In genomic region chr11:13462928-13463778, GRCh38 we compare ENCODE assay signal across 8 cellular contexts. TPM values are rescaled to one million over a fixed set of nuclear protein-coding genes. Genes with fewer than 3 reads are reported as not detected.
DNase-seq lines count a peak whose midpoint lies in the region; ATAC-seq and TF ChIP-seq lines count a peak whose summit lies in the region.

TSS of gene BTBD10 (minus strand) at chr11:13463222. CDS start at chr11:13445124, 18,098 bp downstream.

- no peak within 1 kb of the TSS for H4K91ac ChIP-seq in H9 (ENCODE audit: insufficient read length, low read depth, low read length)

- no peak within 1 kb of the TSS for H4K8ac ChIP-seq in H9 (replicated peaks; ENCODE audit: insufficient read length, low read depth, low read length)

- no peak within 1 kb of the TSS for H3K56ac ChIP-seq in H9 (ENCODE audit: insufficient read length, low read depth, low read length)

- H3K4me1 ChIP-seq in ES-I3 (ENCODE audit: insufficient read depth, low read length) (peaks cover 4% of the 10 kb centered on the region; the same call in 1 of the 2 replicates), H9 (ENCODE audit: insufficient read depth, low read length) (no peaks in the 10 kb centered on the region; the same call in 1 of the 2 replicates)

- peak within 1 kb of the TSS; percentile 53 for H2AFZ ChIP-seq in H9 (ENCODE audit: low read length)

- peaks cover 20 to 23% of the 10 kb centered on the region in 2 experiments for H3K4me1 Mint-ChIP-seq in H9
- peaks cover 34 to 37% of the 10 kb centered on the region in 2 donors for H3K4me1 Mint-ChIP-seq in natural killer cell treated with Interleukin-12 subunit alpha and Interleukin-12 subunit beta and Interleukin-15 and Interleukin-18, amount 100 ng/mL, for 72 hours (ENCODE audit: low read depth in 2 of 2)

- DNase-seq in H9 (peak; percentile 92), M059J (ENCODE audit: low read depth) (peak; percentile 97), fibroblast of peridontal ligament (ENCODE audit: extremely low read depth) (peak; percentile 92)
- DNase-seq in activated T-helper 9 cell treated with anti-CD3 and anti-CD28 coated beads, Interleukin-2, amount 50 U/mL, for 16 hours (ENCODE audit: low read depth), result peak; percentile 88
- peak; percentile 94 for DNase-seq in natural killer cell treated with Interleukin-12 subunit alpha and Interleukin-12 subunit beta and Interleukin-15 and Interleukin-18, amount 100 ng/mL, for 72 hours (ENCODE audit: low spot score)
- DNase-seq in stimulated activated naive CD4-positive, alpha-beta T cell treated with Interleukin-2 at 50 U/mL for 16 hours (lab: John Stamatoyannopoulos, UW), result peak; percentile 87

- H2BK12ac ChIP-seq in H9 (ENCODE audit: insufficient read length, low read depth, low read length), result no peak within 1 kb of the TSS

- H3K36me3 ChIP-seq in ES-I3 (ENCODE audit: insufficient read depth, low read length), result no peaks in the 10 kb centered on the region

- no peaks in the 10 kb centered on the region for H3K9me3 Mint-ChIP-seq in H9
- no peaks in the 10 kb centered on the region for H3K9me3 Mint-ChIP-seq in natural killer cell treated with Interleukin-12 subunit alpha and Interleukin-12 subunit beta and Interleukin-15 and Interleukin-18, amount 100 ng/mL, for 72 hours

- H3K9me3 ChIP-seq in ES-I3 (ENCODE audit: control insufficient read depth, insufficient read depth, low read length) (no peaks in the 10 kb centered on the region), H9 (ENCODE audit: control insufficient read depth, low read depth, low read length) (no peaks in the 10 kb centered on the region)

- no peak within 1 kb of the TSS for H2AK5ac ChIP-seq in H9 (ENCODE audit: insufficient read length, low read length)

- H3K23ac ChIP-seq in H9 (ENCODE audit: insufficient read length, low read depth, low read length), result no peak within 1 kb of the TSS

- H2BK20ac ChIP-seq in H9 (ENCODE audit: low read depth, low read length, poor library complexity, severe bottlenecking), result no peak within 1 kb of the TSS

- no peaks in the 10 kb centered on the region; the same call in 1 of the 2 replicates for H3K79me2 ChIP-seq in H9 (ENCODE audit: insufficient read depth, low read length)

- peak; percentile 97 for TF ChIP-seq POLR2A in Raji (IDR thresholded peaks at IDR 0.05; ENCODE audit: insufficient read depth, low read depth, low read length)

- peaks cover 7% of the 10 kb centered on the region for H3K23me2 ChIP-seq in H9 (ENCODE audit: insufficient read length, low read depth, low read length, poor library complexity, severe bottlenecking)

- peak within 1 kb of the TSS; percentile 92 to 100 (median 98) for H3K27ac Mint-ChIP-seq in H9
- peak within 1 kb of the TSS; percentile 90 to 99 for H3K27ac Mint-ChIP-seq in natural killer cell treated with Interleukin-12 subunit alpha and Interleukin-12 subunit beta and Interleukin-15 and Interleukin-18, amount 100 ng/mL, for 72 hours

- peak within 1 kb of the TSS; percentile 63 for H3K4me2 ChIP-seq in H9 (ENCODE audit: insufficient read depth, insufficient read length, low read length)

- H2BK120ac ChIP-seq in H9 (ENCODE audit: low read depth, low read length, poor library complexity, severe bottlenecking), result no peak within 1 kb of the TSS

- H3K18ac ChIP-seq in H9 (ENCODE audit: insufficient read length, low read depth, low read length), result peak within 1 kb of the TSS; percentile 39

- H3K27ac ChIP-seq in H9 (ENCODE audit: insufficient read length, low read depth, low read length), result no peak within 1 kb of the TSS

- H3K14ac ChIP-seq in H9 (ENCODE audit: insufficient read depth, low read length), result peak within 1 kb of the TSS; percentile 52; the same call in 1 of the 2 replicates

- no peaks in the 10 kb centered on the region; the same call in 1 of the 2 replicates for H3K27me3 Mint-ChIP-seq in H9 (ENCODE audit: low read depth)
- H3K27me3 Mint-ChIP-seq in natural killer cell treated with Interleukin-12 subunit alpha and Interleukin-12 subunit beta and Interleukin-15 and Interleukin-18, amount 100 ng/mL, for 72 hours, result no peaks in the 10 kb centered on the region

- no peak within 1 kb of the TSS for H3K4ac ChIP-seq in H9 (ENCODE audit: low read depth, low read length)

- WGBS in H9 (ENCODE audit: extremely low coverage, insufficient read length, low lambda C conversion rate), result no CpG with 5 or more reads among the region's 69 CpGs

- H2BK5ac ChIP-seq in H9 (ENCODE audit: insufficient read length, low read length), result no peak within 1 kb of the TSS

- no peaks in the 10 kb centered on the region for H3K27me3 ChIP-seq in H9 (ENCODE audit: insufficient read depth, low read length)

- ATAC-seq in natural killer cell treated with Interleukin-12 subunit alpha and Interleukin-12 subunit beta and Interleukin-15 and Interleukin-18, amount 100 ng/mL, for 72 hours, result peak; percentile 99 to 100

- no peaks in the 10 kb centered on the region for H4K20me1 ChIP-seq in H9 (ENCODE audit: control insufficient read depth, insufficient read depth, insufficient read length)

- H3T11ph ChIP-seq in H9 (ENCODE audit: low read length), result no peak within 1 kb of the TSS

- no peaks in the 10 kb centered on the region for H3K79me1 ChIP-seq in H9 (ENCODE audit: insufficient read depth, low read depth, low read length, poor library complexity, severe bottlenecking)

- H3K9ac ChIP-seq in ES-I3 (ENCODE audit: low read depth, low read length), result peak within 1 kb of the TSS; percentile 78
- peak within 1 kb of the TSS; percentile 85 for H3K9ac ChIP-seq in H9 (ENCODE audit: extremely low read depth, insufficient read length, low read length)

- H2BK15ac ChIP-seq in H9 (ENCODE audit: low read depth, low read length), result no peak within 1 kb of the TSS

- peak within 1 kb of the TSS; percentile 98 for H3K4me3 Mint-ChIP-seq in H9
- H3K4me3 Mint-ChIP-seq in natural killer cell treated with Interleukin-12 subunit alpha and Interleukin-12 subunit beta and Interleukin-15 and Interleukin-18, amount 100 ng/mL, for 72 hours, result peak within 1 kb of the TSS; percentile 97

- no peaks in the 10 kb centered on the region for H3K36me3 Mint-ChIP-seq in H9 (ENCODE audit: insufficient read depth in 1 of 3, low read depth in 3 of 3)
- H3K36me3 Mint-ChIP-seq in natural killer cell treated with Interleukin-12 subunit alpha and Interleukin-12 subunit beta and Interleukin-15 and Interleukin-18, amount 100 ng/mL, for 72 hours, result no peaks in the 10 kb centered on the region

- H4K5ac ChIP-seq in H9 (ENCODE audit: insufficient read length, low read depth, low read length), result no peak within 1 kb of the TSS

- no peak for TF ChIP-seq CTCF in H9 (conservative IDR thresholded peaks at IDR 0.05)

RNA-seq across cellular contexts. Expression of gene BTBD10, which starts in this region (rescaled TPM):
- 22.4 and 23.3 TPM in 2 replicates for total RNA-seq in H9 (2021)
- total RNA-seq in M059J (2014; rRNA removed; shearing (Covaris generic)), result 49.9 and 65.4 TPM in 2 replicates
- 10 to 100 TPM; 25.8 to 34.6 TPM for total RNA-seq in natural killer cell treated with Interleukin-12 subunit alpha and Interleukin-12 subunit beta and Interleukin-15 and Interleukin-18, amount 100 ng/mL, for 72 hours
